1 cellular context compared by ENCODE assay signal in the genomic region with DNA sequence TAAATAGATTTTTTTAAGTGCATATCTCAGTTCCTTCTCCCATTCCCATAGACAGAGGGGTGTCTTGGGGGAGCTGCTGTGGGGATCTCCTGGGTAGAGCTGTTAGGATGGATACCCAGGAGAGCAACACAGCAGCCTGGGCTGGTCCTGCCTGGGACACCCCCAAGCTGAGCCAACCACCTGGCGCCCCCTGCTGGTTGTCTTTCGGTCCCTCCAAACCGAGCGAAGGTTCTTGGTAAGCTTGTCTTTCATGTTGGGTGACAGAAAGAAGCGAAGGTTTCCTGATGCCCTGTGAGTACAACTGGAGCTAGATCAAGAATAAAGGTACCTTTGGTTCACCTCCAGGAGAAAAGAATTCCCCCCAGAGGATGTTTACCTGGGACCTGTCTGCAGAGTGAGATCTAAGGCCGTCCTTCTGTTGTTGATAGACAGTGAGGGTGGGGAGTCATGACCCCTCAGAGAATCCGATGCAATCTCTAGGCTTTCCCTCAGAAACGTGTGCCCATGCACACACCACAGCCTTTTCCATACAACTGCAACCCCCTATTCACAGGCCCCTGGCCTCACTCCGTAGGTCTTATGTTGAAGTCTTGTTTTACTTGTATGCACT.
TF ChIP-seq lines count a peak whose summit lies in the region.

No MANE protein-coding gene starts in this region.

TF ChIP-seq in K562, 482 proteins besides CTCF, POLR2A, EP300 and RAD21 (continued from another document and continues in another):
- no peak; a peak in 1 of 4 replicates for TF ChIP-seq ZMIZ1 (IDR thresholded peaks at IDR 0.05; ENCODE audit: low read depth in 2 of 2, low read length in 2 of 2)
- TF ChIP-seq XRCC4 (IDR thresholded peaks at IDR 0.05; ENCODE audit: extremely low read depth, insufficient read depth, insufficient read length) = no peak
- TF ChIP-seq CBX8 (IDR thresholded peaks at IDR 0.05; ENCODE audit: borderline replicate concordance, extremely low read depth, low read depth, low read length, poor library complexity, severe bottlenecking) = no peak
- TF ChIP-seq HNRNPUL1 (IDR thresholded peaks at IDR 0.05; ENCODE audit: low read length) = no peak
- TF ChIP-seq NFXL1 (CRISPR knock-in tag; IDR thresholded peaks at IDR 0.05) = no peak
- TF ChIP-seq STAT5A (IDR thresholded peaks at IDR 0.05; ENCODE audit: borderline replicate concordance, low read length) = no peak
- no peak for TF ChIP-seq TARDBP (IDR thresholded peaks at IDR 0.05)
- TF ChIP-seq, protein P1, sequence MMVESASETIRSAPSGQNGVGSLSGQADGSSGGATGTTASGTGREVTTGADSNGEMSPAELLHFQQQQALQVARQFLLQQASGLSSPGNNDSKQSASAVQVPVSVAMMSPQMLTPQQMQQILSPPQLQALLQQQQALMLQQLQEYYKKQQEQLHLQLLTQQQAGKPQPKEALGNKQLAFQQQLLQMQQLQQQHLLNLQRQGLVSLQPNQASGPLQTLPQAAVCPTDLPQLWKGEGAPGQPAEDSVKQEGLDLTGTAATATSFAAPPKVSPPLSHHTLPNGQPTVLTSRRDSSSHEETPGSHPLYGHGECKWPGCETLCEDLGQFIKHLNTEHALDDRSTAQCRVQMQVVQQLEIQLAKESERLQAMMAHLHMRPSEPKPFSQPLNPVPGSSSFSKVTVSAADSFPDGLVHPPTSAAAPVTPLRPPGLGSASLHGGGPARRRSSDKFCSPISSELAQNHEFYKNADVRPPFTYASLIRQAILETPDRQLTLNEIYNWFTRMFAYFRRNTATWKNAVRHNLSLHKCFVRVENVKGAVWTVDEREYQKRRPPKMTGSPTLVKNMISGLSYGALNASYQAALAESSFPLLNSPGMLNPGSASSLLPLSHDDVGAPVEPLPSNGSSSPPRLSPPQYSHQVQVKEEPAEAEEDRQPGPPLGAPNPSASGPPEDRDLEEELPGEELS (CRISPR knock-in tag; IDR thresholded peaks at IDR 0.05; ENCODE audit: borderline replicate concordance) = no peak
- TF ChIP-seq SETDB1 (IDR thresholded peaks at IDR 0.05; ENCODE audit: low read length) = no peak
- TF ChIP-seq NR2C1 (IDR thresholded peaks at IDR 0.05) = no peak
- no peak for TF ChIP-seq NR2C1 (tag; IDR thresholded peaks at IDR 0.05)
- no peak for TF ChIP-seq NFATC3 (IDR thresholded peaks at IDR 0.05)
- TF ChIP-seq NCOA4 (IDR thresholded peaks at IDR 0.05; ENCODE audit: partially characterized antibody) = no peak
- no peak for TF ChIP-seq CHCHD3 (CRISPR knock-in tag; IDR thresholded peaks at IDR 0.05)
- no peak for TF ChIP-seq ZNF165 (CRISPR knock-in tag; IDR thresholded peaks at IDR 0.05; ENCODE audit: borderline replicate concordance)
- TF ChIP-seq MAFK (IDR thresholded peaks at IDR 0.05; ENCODE audit: low read length) = no peak
- no peak for TF ChIP-seq ZNF124 (CRISPR knock-in tag; IDR thresholded peaks at IDR 0.05)
- TF ChIP-seq PKNOX1 (IDR thresholded peaks at IDR 0.05) = peak; percentile 33; the same call in 1 of the 2 replicates
- TF ChIP-seq BRF1 (IDR thresholded peaks at IDR 0.05; ENCODE audit: borderline replicate concordance, extremely low read depth, insufficient read length) = no peak
- no peak for TF ChIP-seq THAP12 (CRISPR knock-in tag; IDR thresholded peaks at IDR 0.05)
- no peak for TF ChIP-seq KLF13 (tag; IDR thresholded peaks at IDR 0.05; ENCODE audit: borderline replicate concordance, low read depth)
- TF ChIP-seq POLR2B (IDR thresholded peaks at IDR 0.05; ENCODE audit: low read depth, partially characterized antibody) = no peak
- TF ChIP-seq LARP7 (IDR thresholded peaks at IDR 0.05) = no peak
- no peak for TF ChIP-seq ID3 (CRISPR knock-in tag; IDR thresholded peaks at IDR 0.05)
- TF ChIP-seq ID3 (tag; IDR thresholded peaks at IDR 0.05) = no peak
- TF ChIP-seq CREB1 (IDR thresholded peaks at IDR 0.05) = no peak
- TF ChIP-seq CREB1 (CRISPR knock-in tag; IDR thresholded peaks at IDR 0.05) = no peak
- no peak for TF ChIP-seq BDP1 (IDR thresholded peaks at IDR 0.05; ENCODE audit: insufficient read depth, insufficient read length)
- no peak for TF ChIP-seq OTX1 (CRISPR knock-in tag; IDR thresholded peaks at IDR 0.05)
- no peak for TF ChIP-seq SAP30 (IDR thresholded peaks at IDR 0.05; ENCODE audit: borderline replicate concordance, insufficient read depth, low read depth, low read length, poor library complexity, severe bottlenecking)
- TF ChIP-seq CBX3 (IDR thresholded peaks at IDR 0.05; ENCODE audit: borderline replicate concordance in 1 of 2, low read length in 2 of 2) = peak in 1 of 2 experiments; percentile 74; a peak in 1 of 3 replicates
- no peak for TF ChIP-seq CHD2 (IDR thresholded peaks at IDR 0.05; ENCODE audit: low read depth, low read length)
- no peak for TF ChIP-seq ZNF280A (IDR thresholded peaks at IDR 0.05; ENCODE audit: low read depth, partially characterized antibody)
- TF ChIP-seq DIDO1 (tag; IDR thresholded peaks at IDR 0.05; ENCODE audit: low read depth) = no peak
- no peak for TF ChIP-seq ZNF41 (CRISPR knock-in tag; conservative IDR thresholded peaks at IDR 0.05)
- TF ChIP-seq POLR2AphosphoS2 (IDR thresholded peaks at IDR 0.05; ENCODE audit: low read length) = no peak; the same call in 1 of the 2 replicates
- no peak for TF ChIP-seq ZNF121 (CRISPR knock-in tag; conservative IDR thresholded peaks at IDR 0.05)
- no peak for TF ChIP-seq NFIC (IDR thresholded peaks at IDR 0.05)
- no peak for TF ChIP-seq HLTF (IDR thresholded peaks at IDR 0.05)
- no peak for TF ChIP-seq MXI1 (IDR thresholded peaks at IDR 0.05; ENCODE audit: low read depth, low read length)
- TF ChIP-seq ZNF695 (CRISPR knock-in tag; IDR thresholded peaks at IDR 0.05) = no peak
- TF ChIP-seq RBM15 (IDR thresholded peaks at IDR 0.05; ENCODE audit: insufficient read depth, low read length) = no peak
- no peak for TF ChIP-seq BMI1 (IDR thresholded peaks at IDR 0.05; ENCODE audit: low read length)
- no peak for TF ChIP-seq ZNF57 (CRISPR knock-in tag; IDR thresholded peaks at IDR 0.05)
- TF ChIP-seq CHD4 (IDR thresholded peaks at IDR 0.05; ENCODE audit: insufficient read depth, insufficient replicate concordance, low read depth, low read length, poor library complexity, severe bottlenecking) = no peak
- TF ChIP-seq HCFC1 (IDR thresholded peaks at IDR 0.05; ENCODE audit: low read depth, low read length) = no peak
- no peak for TF ChIP-seq HMG20B (CRISPR knock-in tag; IDR thresholded peaks at IDR 0.05)
- no peak for TF ChIP-seq E2F8 (IDR thresholded peaks at IDR 0.05; ENCODE audit: low read depth, partially characterized antibody)
- TF ChIP-seq FOXM1 (IDR thresholded peaks at IDR 0.05; ENCODE audit: low read depth) = no peak
- no peak for TF ChIP-seq FOXM1 (CRISPR knock-in tag; IDR thresholded peaks at IDR 0.05; ENCODE audit: low read depth)
- no peak for TF ChIP-seq RBBP5 (IDR thresholded peaks at IDR 0.05; ENCODE audit: borderline replicate concordance, insufficient read depth, low read length, poor library complexity, severe bottlenecking)
- TF ChIP-seq, protein P2, sequence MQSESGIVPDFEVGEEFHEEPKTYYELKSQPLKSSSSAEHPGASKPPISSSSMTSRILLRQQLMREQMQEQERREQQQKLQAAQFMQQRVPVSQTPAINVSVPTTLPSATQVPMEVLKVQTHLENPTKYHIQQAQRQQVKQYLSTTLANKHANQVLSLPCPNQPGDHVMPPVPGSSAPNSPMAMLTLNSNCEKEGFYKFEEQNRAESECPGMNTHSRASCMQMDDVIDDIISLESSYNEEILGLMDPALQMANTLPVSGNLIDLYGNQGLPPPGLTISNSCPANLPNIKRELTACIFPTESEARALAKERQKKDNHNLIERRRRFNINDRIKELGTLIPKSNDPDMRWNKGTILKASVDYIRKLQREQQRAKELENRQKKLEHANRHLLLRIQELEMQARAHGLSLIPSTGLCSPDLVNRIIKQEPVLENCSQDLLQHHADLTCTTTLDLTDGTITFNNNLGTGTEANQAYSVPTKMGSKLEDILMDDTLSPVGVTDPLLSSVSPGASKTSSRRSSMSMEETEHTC (IDR thresholded peaks at IDR 0.05) = no peak
- no peak for TF ChIP-seq MEIS2 (IDR thresholded peaks at IDR 0.05; ENCODE audit: partially characterized antibody)
- TF ChIP-seq, protein P3, sequence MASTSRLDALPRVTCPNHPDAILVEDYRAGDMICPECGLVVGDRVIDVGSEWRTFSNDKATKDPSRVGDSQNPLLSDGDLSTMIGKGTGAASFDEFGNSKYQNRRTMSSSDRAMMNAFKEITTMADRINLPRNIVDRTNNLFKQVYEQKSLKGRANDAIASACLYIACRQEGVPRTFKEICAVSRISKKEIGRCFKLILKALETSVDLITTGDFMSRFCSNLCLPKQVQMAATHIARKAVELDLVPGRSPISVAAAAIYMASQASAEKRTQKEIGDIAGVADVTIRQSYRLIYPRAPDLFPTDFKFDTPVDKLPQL (IDR thresholded peaks at IDR 0.05; ENCODE audit: extremely low read depth, insufficient read length) = no peak
